In the genomic region with DNA sequence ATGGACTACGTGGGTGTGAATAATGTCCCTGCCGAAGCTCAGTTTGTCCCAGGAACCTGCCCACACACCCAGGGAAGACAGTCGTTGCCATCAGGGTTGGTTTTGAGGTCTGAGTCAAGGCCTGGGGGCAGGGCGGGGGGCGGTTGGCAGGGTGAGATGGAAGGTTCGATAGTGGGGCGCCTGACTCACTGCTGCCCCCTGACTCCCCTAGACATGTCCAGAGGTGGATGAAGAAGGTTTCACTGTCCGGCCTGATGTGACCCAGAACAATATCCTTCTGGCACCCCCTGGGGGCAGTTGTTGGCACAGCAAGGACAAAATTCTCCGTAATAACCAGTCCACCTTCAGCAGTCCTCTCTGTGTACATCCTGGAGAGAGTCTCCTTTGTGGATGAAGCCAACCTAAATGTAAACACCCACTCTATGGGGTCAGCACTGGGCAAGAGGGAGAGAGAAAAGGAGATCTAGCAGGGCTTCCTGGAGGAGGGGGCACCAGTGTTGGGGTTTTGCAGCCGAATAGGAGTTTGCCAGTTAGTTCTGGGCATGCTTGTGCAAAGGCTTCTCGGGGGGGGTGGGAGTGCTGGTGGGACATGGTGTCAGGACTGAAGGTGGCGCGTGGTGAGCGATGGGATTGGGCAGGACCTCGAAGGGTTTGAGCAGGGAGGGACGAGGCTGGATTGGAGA, we compare ENCODE assay signal across 8 cellular contexts. TPM values are rescaled to one million over a fixed set of nuclear protein-coding genes. Genes with fewer than 3 reads are reported as not detected.
DNase-seq lines count a peak whose midpoint lies in the region; ATAC-seq and TF ChIP-seq lines count a peak whose summit lies in the region.

No MANE protein-coding gene starts in this region.

- H3K27ac Mint-ChIP-seq in IgD-negative memory B cell = peak overlapping the region; percentile 75 to 99 (median 98)
- H3K27ac Mint-ChIP-seq in activated CD8-positive, alpha-beta T cell treated with anti-CD3 and anti-CD28 coated beads for 36 hours = no peak overlapping the region

- H3K4me3 ChIP-seq in fibroblast of villous mesenchyme (ENCODE audit: low read depth, low read length) = no peak overlapping the region

- POLR2A ChIA-PET in activated CD8-positive, alpha-beta T cell treated with anti-CD3 and anti-CD28 coated beads for 36 hours (lab: Charles Lee) = interaction anchor here (0.7 to 0.9 kb wide), 2 partner anchors 13 to 24 kb away, joined by 3 read pairs; a partner anchor contains a TSS

- CTCF ChIA-PET in activated CD8-positive, alpha-beta T cell treated with anti-CD3 and anti-CD28 coated beads for 36 hours (lab: Charles Lee) = interaction anchor here (0.7 to 2.7 kb wide), 14 partner anchors 9 to 278 kb away, joined by 3 to 15 read pairs (median 4); no protein-coding TSS in a partner anchor

- H3K27me3 Mint-ChIP-seq in IgD-negative memory B cell = no peaks in the 10 kb centered on the region
- H3K27me3 Mint-ChIP-seq in activated CD8-positive, alpha-beta T cell treated with anti-CD3 and anti-CD28 coated beads for 36 hours = no peaks in the 10 kb centered on the region

- peak; percentile 55 for TF ChIP-seq CTCF in activated CD8-positive, alpha-beta T cell treated with anti-CD3 and anti-CD28 coated beads for 36 hours (IDR thresholded peaks at IDR 0.05)
- peak; percentile 75 for TF ChIP-seq CTCF in fibroblast of villous mesenchyme (IDR thresholded peaks at IDR 0.05; ENCODE audit: insufficient read depth, low read depth, low read length)

- H3K36me3 Mint-ChIP-seq in IgD-negative memory B cell = peaks cover 9% of the 10 kb centered on the region
- H3K36me3 Mint-ChIP-seq in activated CD8-positive, alpha-beta T cell treated with anti-CD3 and anti-CD28 coated beads for 36 hours (ENCODE audit: low read depth) = peaks cover 34% of the 10 kb centered on the region

- H3K4me3 Mint-ChIP-seq in IgD-negative memory B cell = peak overlapping the region in 2 of 4 donors; percentile 30 to 90
- no peak overlapping the region for H3K4me3 Mint-ChIP-seq in activated CD8-positive, alpha-beta T cell treated with anti-CD3 and anti-CD28 coated beads for 36 hours

- H3K9me3 Mint-ChIP-seq in IgD-negative memory B cell = no peaks in the 10 kb centered on the region
- H3K9me3 Mint-ChIP-seq in activated CD8-positive, alpha-beta T cell treated with anti-CD3 and anti-CD28 coated beads for 36 hours = no peaks in the 10 kb centered on the region

- no peak for ATAC-seq in activated CD8-positive, alpha-beta T cell treated with anti-CD3 and anti-CD28 coated beads for 36 hours

- peaks cover 14 to 20% (median 17%) of the 10 kb centered on the region in 3 donors for H3K4me1 Mint-ChIP-seq in IgD-negative memory B cell
- peaks cover 29% of the 10 kb centered on the region for H3K4me1 Mint-ChIP-seq in activated CD8-positive, alpha-beta T cell treated with anti-CD3 and anti-CD28 coated beads for 36 hours (ENCODE audit: low read depth)

- intact Hi-C loops in activated CD8-positive, alpha-beta T cell treated with anti-CD3 and anti-CD28 coated beads for 36 hours (cut with micrococcal nuclease) = no loop called here

- DNase-seq in Daoy (ENCODE audit: low read depth) (peak; percentile 56), fibroblast of villous mesenchyme (ENCODE audit: low read depth) (peak; percentile 37), DMS79 (lab: John Stamatoyannopoulos, UW) (no peak), putamen (ENCODE audit: low spot score) (no peak), HPDE6-E6E7 (ENCODE audit: extremely low spot score) (no peak)
- DNase-seq in activated CD8-positive, alpha-beta T cell treated with anti-CD3 and anti-CD28 coated beads for 36 hours = peak; percentile 62
- DNase-seq in stimulated activated naive CD4-positive, alpha-beta T cell (lab: John Stamatoyannopoulos, UW) = peak in 4 of 6 experiments; percentile 6 to 22 (median 18)

RNA-seq across cellular contexts. Expression of a gene that starts 19.6 kb away (rescaled TPM):
- total RNA-seq in Daoy (2014; rRNA removed; shearing (Covaris generic)) = 0.06 and 0.09 TPM in 2 replicates
- not detected for polyA plus RNA-seq in IgD-negative memory B cell
- under 1 TPM in 1 of 2 experiments, not detected in 1; 0.20 TPM for total RNA-seq in activated CD8-positive, alpha-beta T cell treated with anti-CD3 and anti-CD28 coated beads for 36 hours
- total RNA-seq in fibroblast of villous mesenchyme = not detected in 2 replicates

RNA-seq across cellular contexts. Expression of a gene that starts 24.1 kb away (rescaled TPM):
- 0.91 and 3.2 TPM in 2 replicates for total RNA-seq in Daoy (2014; rRNA removed; shearing (Covaris generic))
- polyA plus RNA-seq in IgD-negative memory B cell = 42.4 TPM
- 10 to 100 TPM; 36.9 to 38.3 TPM for total RNA-seq in activated CD8-positive, alpha-beta T cell treated with anti-CD3 and anti-CD28 coated beads for 36 hours
- 0.43 and 0.64 TPM in 2 replicates for total RNA-seq in fibroblast of villous mesenchyme

RNA-seq across cellular contexts. Expression of a gene that starts 45.9 kb away (rescaled TPM):
- total RNA-seq in Daoy (2014; rRNA removed; shearing (Covaris generic)) = not detected in 2 replicates
- polyA plus RNA-seq in IgD-negative memory B cell = 1.7 TPM
- 1 to 10 TPM; 5.9 to 6.9 TPM for total RNA-seq in activated CD8-positive, alpha-beta T cell treated with anti-CD3 and anti-CD28 coated beads for 36 hours
- total RNA-seq in fibroblast of villous mesenchyme = not detected in 2 replicates

RNA-seq across cellular contexts. Expression of a gene that starts 56.1 kb away (rescaled TPM):
- total RNA-seq in Daoy (2014; rRNA removed; shearing (Covaris generic)) = 11.4 TPM in 2 replicates
- polyA plus RNA-seq in IgD-negative memory B cell = 50.3 TPM
- 10 to 100 TPM; 53.8 to 54.7 TPM for total RNA-seq in activated CD8-positive, alpha-beta T cell treated with anti-CD3 and anti-CD28 coated beads for 36 hours
- total RNA-seq in fibroblast of villous mesenchyme = 14.8 and 15.1 TPM in 2 replicates

Comparison
In these comparisons a context has a peak if more than half of its experiments do, and no peak if none do; other contexts are left out.
1. DNase-seq: peak in Daoy (single experiment), activated CD8-positive, alpha-beta T cell treated with anti-CD3 and anti-CD28 coated beads for 36 hours (single experiment), fibroblast of villous mesenchyme (single experiment) and stimulated activated naive CD4-positive, alpha-beta T cell (4 of 6); none in DMS79 (single experiment), putamen (single experiment) and HPDE6-E6E7 (single experiment).